ENCODE assay signal across 23 cellular contexts in genomic region chr6:24472181-24472580, GRCh38. TPM values are rescaled to one million over a fixed set of nuclear protein-coding genes. Genes with fewer than 3 reads are reported as not detected.
"Had no signal": no experiment of that assay in that cellular context is flagged by ENCODE, and none has a peak within 500 bp of the region (broad histone marks: within the 10 kb centered on the region; RNA-seq: fewer than 3 reads in every experiment).

No MANE protein-coding gene starts in this region.

- H3K9ac ChIP-seq: parathyroid adenoma had no signal

- ATAC-seq: activated CD4-positive, CD25-positive, alpha-beta regulatory T cell treated with anti-CD3 and anti-CD28 coated beads, Interleukin-2, amount 50 U/mL, for 24 hours; activated CD8-positive, alpha-beta T cell treated with anti-CD3 and anti-CD28 coated beads, Interleukin-2, amount 10 ng/mL, durations not matched to agents 7 days and 5 days; effector memory CD8-positive, alpha-beta T cell; heart right ventricle; lower lobe of right lung; mucosa of descending colon; right cardiac atrium had no signal

- H3K9me3 ChIP-seq: colonic mucosa, heart right ventricle, lower lobe of right lung, mucosa of descending colon, tibial artery had no signal

- H3K4me3 ChIP-seq: colonic mucosa, dorsolateral prefrontal cortex, heart right ventricle, lower lobe of right lung, mucosa of descending colon, tibial artery had no signal

- DNase-seq: activated CD4-positive, alpha-beta T cell treated with anti-CD3 and anti-CD28 coated beads, Interleukin-2, amount 10 ng/mL, durations not matched to agents 7 days and 5 days; activated CD8-positive, alpha-beta T cell treated with anti-CD3 and anti-CD28 coated beads, Interleukin-2, amount 10 ng/mL, durations not matched to agents 7 days and 5 days; colonic mucosa; dorsolateral prefrontal cortex; effector memory CD8-positive, alpha-beta T cell; foreskin fibroblast; heart right ventricle; kidney; lower lobe of right lung; mesendoderm; mucosa of descending colon; nephron progenitor cell; right cardiac atrium; stimulated activated CD4-positive, alpha-beta T cell treated with anti-CD3 and anti-CD28 coated beads, Interleukin-12 subunit alpha, Interleukin-12 subunit beta, amount 100 ng/mL, for 4 hours; tibial artery had no signal

- H3K27me3 Mint-ChIP-seq: activated CD4-positive, alpha-beta T cell treated with anti-CD3 and anti-CD28 coated beads, Interleukin-2, amount 10 ng/mL, durations not matched to agents 7 days and 5 days; activated naive CD8-positive, alpha-beta T cell; central memory CD8-positive, alpha-beta T cell; effector memory CD8-positive, alpha-beta T cell; stimulated activated naive CD8-positive, alpha-beta T cell treated with anti-CD3 and anti-CD28 coated beads, Interleukin-15, Interleukin-2, amounts not matched to agents 100 ng/mL and 50 ng/mL, for 24 hours had no signal

- H3K4me3 Mint-ChIP-seq: activated CD4-positive, alpha-beta T cell treated with anti-CD3 and anti-CD28 coated beads, Interleukin-2, amount 10 ng/mL, durations not matched to agents 7 days and 5 days; activated CD8-positive, alpha-beta T cell treated with anti-CD3 and anti-CD28 coated beads, Interleukin-2, amount 10 ng/mL, durations not matched to agents 7 days and 5 days; activated naive CD8-positive, alpha-beta T cell; central memory CD8-positive, alpha-beta T cell; effector memory CD8-positive, alpha-beta T cell; nephron progenitor cell; stimulated activated naive CD8-positive, alpha-beta T cell treated with anti-CD3 and anti-CD28 coated beads, Interleukin-15, Interleukin-2, amounts not matched to agents 100 ng/mL and 50 ng/mL, for 24 hours; T-helper 2 cell treated with Interferon-gamma antibody and Interleukin-4, amounts not matched to agents 5 μg/mL and 100 μg/mL, for 36 hours had no signal

- H3K4me1 ChIP-seq: colonic mucosa, heart right ventricle, lower lobe of right lung, parathyroid adenoma had no signal

- H3K36me3 ChIP-seq: colonic mucosa, heart right ventricle, lower lobe of right lung, tibial artery had no signal

- H3K4me1 Mint-ChIP-seq: activated CD4-positive, alpha-beta T cell treated with anti-CD3 and anti-CD28 coated beads, Interleukin-2, amount 10 ng/mL, durations not matched to agents 7 days and 5 days; central memory CD8-positive, alpha-beta T cell; nephron progenitor cell had no signal

- H3K27ac Mint-ChIP-seq: activated CD4-positive, alpha-beta T cell treated with anti-CD3 and anti-CD28 coated beads, Interleukin-2, amount 10 ng/mL, durations not matched to agents 7 days and 5 days; activated CD8-positive, alpha-beta T cell treated with anti-CD3 and anti-CD28 coated beads, Interleukin-2, amount 10 ng/mL, durations not matched to agents 7 days and 5 days; activated naive CD8-positive, alpha-beta T cell; nephron progenitor cell; stimulated activated naive CD8-positive, alpha-beta T cell treated with anti-CD3 and anti-CD28 coated beads, Interleukin-15, Interleukin-2, amounts not matched to agents 100 ng/mL and 50 ng/mL, for 24 hours; T-helper 2 cell treated with Interferon-gamma antibody and Interleukin-4, amounts not matched to agents 5 μg/mL and 100 μg/mL, for 36 hours had no signal

- H3K27ac ChIP-seq: colonic mucosa, dorsolateral prefrontal cortex, heart right ventricle, lower lobe of right lung, parathyroid adenoma, tibial artery, VCaP had no signal

- H2AFZ ChIP-seq: parathyroid adenoma had no signal

- H3K9me3 Mint-ChIP-seq: activated CD4-positive, alpha-beta T cell treated with anti-CD3 and anti-CD28 coated beads, Interleukin-2, amount 10 ng/mL, durations not matched to agents 7 days and 5 days; central memory CD8-positive, alpha-beta T cell; effector memory CD8-positive, alpha-beta T cell; nephron progenitor cell; stimulated activated naive CD8-positive, alpha-beta T cell treated with anti-CD3 and anti-CD28 coated beads, Interleukin-15, Interleukin-2, amounts not matched to agents 100 ng/mL and 50 ng/mL, for 24 hours; T-helper 2 cell treated with Interferon-gamma antibody and Interleukin-4, amounts not matched to agents 5 μg/mL and 100 μg/mL, for 36 hours had no signal

- H3K79me2 ChIP-seq: parathyroid adenoma had no signal

- H3K27me3 ChIP-seq: colonic mucosa, dorsolateral prefrontal cortex, heart right ventricle, tibial artery had no signal

RNA-seq across cellular contexts. Expression of gene GPLD1, which starts 17.2 kb away (rescaled TPM):
- total RNA-seq: pulmonary artery endothelial cell had no signal
